Comparison of ENCODE assay signal across 21 cellular contexts in the genomic region with DNA sequence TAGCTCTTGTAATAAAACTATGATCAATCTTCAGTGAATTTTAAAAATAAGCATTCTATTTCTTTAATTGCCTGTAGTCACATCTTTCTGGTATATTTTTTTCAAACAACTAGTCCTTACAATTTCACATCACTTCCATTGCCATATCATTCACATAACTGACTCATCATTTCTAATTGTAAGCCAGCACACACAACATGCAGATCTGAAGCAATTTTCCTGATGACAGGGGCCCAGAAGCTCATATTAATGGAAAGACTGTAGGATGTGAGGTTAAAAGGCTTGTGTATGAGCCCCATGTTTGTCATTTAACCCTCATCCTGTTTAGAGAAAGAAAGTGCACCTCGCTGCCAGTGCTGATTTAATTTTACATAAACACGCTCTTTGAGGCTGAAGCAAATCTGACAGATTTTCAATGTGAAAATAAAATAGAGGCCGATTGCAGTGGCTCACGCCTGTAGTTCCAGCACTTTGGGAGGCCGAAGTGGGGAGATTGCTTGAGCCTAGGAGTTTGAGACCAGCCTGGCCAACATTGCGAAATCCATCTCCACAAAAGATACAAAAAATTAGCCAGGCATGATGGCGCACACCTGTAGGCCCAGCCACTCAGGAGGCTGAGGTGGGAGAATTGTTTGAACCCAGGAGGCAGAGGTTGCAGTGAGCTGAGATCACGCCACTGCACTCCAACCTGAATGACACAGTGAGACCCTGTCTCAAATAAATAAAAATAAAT. TPM values are rescaled to one million over a fixed set of nuclear protein-coding genes. Genes with fewer than 3 reads are reported as not detected.
A peak's percentile ranks its signal among the peaks of the same experiment; 100 is the strongest.
DNase-seq lines count a peak whose midpoint lies in the region; ATAC-seq, FAIRE-seq and TF ChIP-seq lines count a peak whose summit lies in the region.
"Had no signal": no experiment of that assay in that cellular context is flagged by ENCODE, and none has a peak within 500 bp of the region (broad histone marks: within the 10 kb centered on the region; RNA-seq: fewer than 3 reads in every experiment).

No MANE protein-coding gene starts in this region.

- H3K4me3 Mint-ChIP-seq in astrocyte (ENCODE audit: unreplicated experiment) (no peak overlapping the region), Caco-2 (ENCODE audit: unreplicated experiment) (no peak overlapping the region)
- H3K4me3 Mint-ChIP-seq: neural progenitor cell had no signal

- peak overlapping the region; percentile 55; the same call in 1 of the 2 replicates for H2BK120ac ChIP-seq in IMR-90 (ENCODE audit: low read depth, low read length)

- H3K4me1 ChIP-seq in IMR-90 (ENCODE audit: control insufficient read depth, insufficient read depth, low read length) (peaks cover 17% of the 10 kb centered on the region), astrocyte (ENCODE audit: insufficient read depth, low read length) (peaks cover 23% of the 10 kb centered on the region), Caco-2 (no peaks in the 10 kb centered on the region)
- H3K4me1 ChIP-seq: neural progenitor cell had no signal

- peak overlapping the region; percentile 35; the same call in 1 of the 2 replicates for H3K4ac ChIP-seq in IMR-90 (ENCODE audit: low read depth, low read length)

- CTCF ChIA-PET in IMR-90 (lab: Yijun Ruan, JAX): interaction anchor here (0.6 kb wide), 1 partner anchor 266 kb away, joined by 3 read pairs; no protein-coding TSS in a partner anchor
- CTCF ChIA-PET in Caco-2 (lab: Charles Lee): no interaction called here

- H3K4me2 ChIP-seq in IMR-90 (ENCODE audit: low read depth, low read length): peak overlapping the region; percentile 4; the same call in 1 of the 2 replicates
- H3K4me2 ChIP-seq in astrocyte (ENCODE audit: low read length): no peak overlapping the region
- H3K4me2 ChIP-seq: neural progenitor cell had no signal

- POLR2A ChIA-PET in IMR-90 (lab: Charles Lee; ENCODE audit: unreplicated experiment) (no interaction called here), Caco-2 (lab: Charles Lee) (no interaction called here)

- dilution Hi-C loops in IMR-90 (cut with HindIII; ENCODE audit: low sequenced_read_pairs, unreplicated experiment): no loop called here

- no peak overlapping the region for H2AK9ac ChIP-seq in IMR-90 (replicated peaks; ENCODE audit: low read depth, low read length, poor library complexity)

- H2BK15ac ChIP-seq in IMR-90 (ENCODE audit: low read depth, low read length): no peak overlapping the region; the same call in 2 of the 3 replicates

- H2AK5ac ChIP-seq in IMR-90 (ENCODE audit: low read depth, low read length): no peak overlapping the region; the same call in 1 of the 2 replicates

- no peaks in the 10 kb centered on the region; the same call in 1 of the 2 replicates for H3K9me3 ChIP-seq in IMR-90 (ENCODE audit: control insufficient read depth, insufficient read depth, low read length)
- no peaks in the 10 kb centered on the region for H3K9me3 ChIP-seq in astrocyte (ENCODE audit: insufficient read depth, low read depth, low read length)
- H3K9me3 ChIP-seq in Caco-2: no peaks in the 10 kb centered on the region; the same call in 1 of the 2 replicates
- H3K9me3 ChIP-seq: adrenal gland had no signal

- TF ChIP-seq CTCF in IMR-90 (conservative IDR thresholded peaks at IDR 0.05; ENCODE audit: low read depth, low read length): no peak
- no peak for TF ChIP-seq CTCF in astrocyte (IDR thresholded peaks at IDR 0.05; ENCODE audit: insufficient read depth, low read depth, low read length)
- TF ChIP-seq CTCF in fibroblast of villous mesenchyme (IDR thresholded peaks at IDR 0.05; ENCODE audit: insufficient read depth, low read depth, low read length): no peak
- TF ChIP-seq CTCF in Caco-2 (IDR thresholded peaks at IDR 0.05; ENCODE audit: insufficient read depth in 1 of 2, low read depth in 1 of 2, low read length in 1 of 2, severe bottlenecking in 1 of 2, unreplicated experiment in 1 of 2): no peak

- no peak for FAIRE-seq in astrocyte (lab: Jason Lieb, UNC)
- FAIRE-seq in RCC 7860 (lab: Jason Lieb, UNC): no peak

- H2BK5ac ChIP-seq in IMR-90 (ENCODE audit: low read depth, low read length, poor library complexity, severe bottlenecking): peak overlapping the region; percentile 50

- WGBS in IMR-90 (ENCODE audit: extremely low coverage in 2 of 2, insufficient read length in 1 of 2), 2 experiments: 40% methylated on average over 1 of the region's 8 CpGs; no CpG with 5 or more reads in 1 of the 2 experiments

- H3K18ac ChIP-seq in IMR-90 (ENCODE audit: low read depth, low read length): peak overlapping the region; percentile 51; the same call in 1 of the 2 replicates

- H3K79me1 ChIP-seq in IMR-90 (ENCODE audit: low read depth in 1 of 2, low read length in 2 of 2): peaks cover 4 to 36% of the 10 kb centered on the region in 2 experiments

- H3K9me3 Mint-ChIP-seq in astrocyte (ENCODE audit: unreplicated experiment) (peaks cover 20% of the 10 kb centered on the region), Caco-2 (ENCODE audit: unreplicated experiment) (peaks cover 11% of the 10 kb centered on the region)

- intact Hi-C loops in IMR-90 (cut with micrococcal nuclease): no loop called here
- intact Hi-C loops in Caco-2 (cut with micrococcal nuclease; ENCODE audit: unreplicated experiment): no loop called here

- in situ Hi-C loops in IMR-90 (cut with MboI; ENCODE audit: low sequenced_read_pairs): no loop called here

- no peak overlapping the region for H4K91ac ChIP-seq in IMR-90 (ENCODE audit: insufficient read depth, low read depth, low read length)

- no peaks in the 10 kb centered on the region; the same call in 1 of the 2 replicates for H4K20me1 ChIP-seq in IMR-90 (ENCODE audit: insufficient read depth, low read length)
- H4K20me1 ChIP-seq in astrocyte (ENCODE audit: insufficient read depth, low read length): no peaks in the 10 kb centered on the region
- H4K20me1 ChIP-seq: BLaER1 treated with 17β-estradiol and CSF1 and Interleukin-3, amounts not matched to agents 10 nM and 100 nM had no signal

- 0 out of 2 replicates have a peak overlapping the region, but pooled peaks have one; percentile 63 for H3K14ac ChIP-seq in IMR-90 (replicated peaks; ENCODE audit: low read depth, low read length)

- no peak overlapping the region for H2AFZ ChIP-seq in IMR-90 (replicated peaks; ENCODE audit: low read length, poor library complexity)
- H2AFZ ChIP-seq in astrocyte (ENCODE audit: low read depth, low read length): no peak overlapping the region
- H2AFZ ChIP-seq: neural progenitor cell had no signal

- BruUV-seq in IMR-90 (replicated peaks; lab: Mats Ljungman, UMichigan) (no TSS peak), Caco-2 (replicated peaks; lab: Mats Ljungman, UMichigan) (no TSS peak)

- no peak for TF ChIP-seq POLR2A in IMR-90 (IDR thresholded peaks at IDR 0.05; ENCODE audit: low read depth, low read length)

- H3K9ac ChIP-seq in IMR-90 (ENCODE audit: low read depth, low read length) (no peak overlapping the region), astrocyte (ENCODE audit: low read length) (no peak overlapping the region)
- H3K9ac ChIP-seq: BLaER1 treated with 17β-estradiol and CSF1 and Interleukin-3, amounts not matched to agents 10 nM and 100 nM; neural progenitor cell had no signal

- H2BK20ac ChIP-seq in IMR-90 (ENCODE audit: low read depth, low read length): no peak overlapping the region; the same call in 1 of the 2 replicates

- peak; percentile 32 for DNase-seq in EH (ENCODE audit: low read depth)
- peak; percentile 73 for DNase-seq in IMR-90
- peak; percentile 29 for DNase-seq in astrocyte (ENCODE audit: low read depth)
- DNase-seq in fibroblast of villous mesenchyme (ENCODE audit: low read depth): peak; percentile 27
- DNase-seq in C1 segment of cervical spinal cord (lab: John Stamatoyannopoulos, UW): no peak
- no peak for DNase-seq in Caco-2
- no peak for DNase-seq in GM19240 (ENCODE audit: insufficient read length, low spot score)
- no peak for DNase-seq in RCC 7860 (ENCODE audit: low spot score)
- DNase-seq: activated T-cell treated with anti-CD3 and anti-CD28 coated beads for 4 hours; adrenal gland; central memory CD4-positive, alpha-beta T cell; effector memory CD4-positive, alpha-beta T cell; foreskin melanocyte; left cardiac atrium; MG63; NCI-H2029; NCI-H446 treated with DMSO at 0.1 percent for 48 hours; stimulated activated CD4-positive, alpha-beta T cell treated with anti-CD3 and anti-CD28 coated beads, Interleukin-12 subunit alpha, Interleukin-12 subunit beta, amount 100 ng/mL, for 4 hours had no signal

- H3K27ac Mint-ChIP-seq in astrocyte (ENCODE audit: unreplicated experiment): no peak overlapping the region
- no peak overlapping the region for H3K27ac Mint-ChIP-seq in Caco-2 (ENCODE audit: unreplicated experiment)
- H3K27ac Mint-ChIP-seq: neural progenitor cell had no signal

- no peak overlapping the region; the same call in 1 of the 2 replicates for H4K5ac ChIP-seq in IMR-90 (ENCODE audit: low read depth, low read length)

- ATAC-seq in IMR-90 (ENCODE audit: low read depth): peak; percentile 24
- ATAC-seq: left cardiac atrium, Right ventricle myocardium inferior had no signal

- H3K56ac ChIP-seq in IMR-90 (ENCODE audit: extremely low read depth, insufficient read depth, low read length): no peak overlapping the region

- no peaks in the 10 kb centered on the region for H3K79me2 ChIP-seq in astrocyte (ENCODE audit: insufficient read depth, low read length)

- H3K27me3 Mint-ChIP-seq in astrocyte (ENCODE audit: low read depth, unreplicated experiment) (no peaks in the 10 kb centered on the region), Caco-2 (ENCODE audit: insufficient read depth, unreplicated experiment) (no peaks in the 10 kb centered on the region)

- H3K4me3 ChIP-seq in IMR-90 (ENCODE audit: insufficient read depth, low read depth, low read length): no peak overlapping the region
- no peak overlapping the region for H3K4me3 ChIP-seq in astrocyte (ENCODE audit: insufficient read depth, low read depth, low read length)
- no peak overlapping the region for H3K4me3 ChIP-seq in fibroblast of villous mesenchyme (ENCODE audit: low read depth, low read length)
- H3K4me3 ChIP-seq in Caco-2 (ENCODE audit: low read depth, low read length): no peak overlapping the region
- H3K4me3 ChIP-seq: adrenal gland; BLaER1 treated with 17β-estradiol and CSF1 and Interleukin-3, amounts not matched to agents 10 nM and 100 nM; MG63; neural progenitor cell had no signal

- no peak for TF ChIP-seq RAD21 in IMR-90 (IDR thresholded peaks at IDR 0.05; ENCODE audit: low read length)

- H3K36me3 Mint-ChIP-seq in astrocyte (ENCODE audit: low read depth, unreplicated experiment) (peaks cover 20% of the 10 kb centered on the region), Caco-2 (ENCODE audit: insufficient read depth, unreplicated experiment) (peaks cover 66% of the 10 kb centered on the region)

- H3K36me3 ChIP-seq in IMR-90 (ENCODE audit: control insufficient read depth, insufficient read depth, low read length) (peaks cover 2% of the 10 kb centered on the region; the same call in 1 of the 2 replicates), astrocyte (ENCODE audit: insufficient read depth, low read length) (peaks cover 5% of the 10 kb centered on the region), Caco-2 (ENCODE audit: control insufficient read depth, insufficient read depth, low read length) (peaks cover 3% of the 10 kb centered on the region)
- H3K36me3 ChIP-seq: neural progenitor cell had no signal

- peaks cover 16% of the 10 kb centered on the region for H3K4me1 Mint-ChIP-seq in astrocyte (ENCODE audit: low read depth, unreplicated experiment)
- H3K4me1 Mint-ChIP-seq in Caco-2 (ENCODE audit: low read depth, unreplicated experiment): no peaks in the 10 kb centered on the region
- H3K4me1 Mint-ChIP-seq: neural progenitor cell had no signal

- peak overlapping the region in 1 of 2 experiments; percentile 5; a peak in 1 of 4 replicates for H4K8ac ChIP-seq in IMR-90 (ENCODE audit: low read depth in 2 of 2, low read length in 2 of 2)

- H3K27ac ChIP-seq in IMR-90 (ENCODE audit: insufficient read depth, low read length) (peak overlapping the region; percentile 21; the same call in 1 of the 2 replicates), astrocyte (ENCODE audit: low read depth, low read length) (no peak overlapping the region)
- H3K27ac ChIP-seq: adrenal gland; BLaER1 treated with 17β-estradiol and CSF1 and Interleukin-3, amounts not matched to agents 10 nM and 100 nM; neural progenitor cell had no signal

- no peak overlapping the region for H3K23ac ChIP-seq in IMR-90 (ENCODE audit: low read depth, low read length)

- H3K27me3 ChIP-seq in IMR-90 (ENCODE audit: control insufficient read depth, insufficient read depth, low read length) (no peaks in the 10 kb centered on the region), astrocyte (ENCODE audit: insufficient read depth, low read length) (no peaks in the 10 kb centered on the region), Caco-2 (replicated peaks; ENCODE audit: control insufficient read depth, insufficient read depth, low read length) (no peaks in the 10 kb centered on the region)
- H3K27me3 ChIP-seq: adrenal gland; BLaER1 treated with 17β-estradiol and CSF1 and Interleukin-3, amounts not matched to agents 10 nM and 100 nM; MG63; neural progenitor cell had no signal

- H3K9me1 ChIP-seq in IMR-90 (ENCODE audit: insufficient read depth, low read length): peaks cover 20% of the 10 kb centered on the region

RNA-seq across cellular contexts. Expression of a gene that starts 40.1 kb away (rescaled TPM):
- total RNA-seq in IMR-90 (2012; rRNA removed) (11.1 and 26.1 TPM in 2 replicates), astrocyte (21.6 and 25.4 TPM in 2 replicates), fibroblast of villous mesenchyme (19.6 and 24.2 TPM in 2 replicates), Caco-2 (2022) (36.2 and 38.1 TPM in 2 replicates)
- polyA plus RNA-seq in IMR-90 (2012; rRNA removed): 17.9 and 19.0 TPM in 2 replicates
- 2.8 and 5.1 TPM in 2 replicates for polyA plus RNA-seq in IMR-90 (2012; cell fraction: cytosol; rRNA removed)
- 2.9 and 13.5 TPM in 2 replicates for polyA plus RNA-seq in IMR-90 (2012; cell fraction: nucleus; rRNA removed; ENCODE audit: low replicate concordance)

Comparison
In these comparisons a context has a peak if more than half of its experiments do, and no peak if none do; other contexts are left out.
1. DNase-seq: peak in EH (single experiment), IMR-90 (single experiment), astrocyte (single experiment) and fibroblast of villous mesenchyme (single experiment); none in C1 segment of cervical spinal cord (0 of 14), Caco-2 (0 of 2), GM19240 (single experiment) and RCC 7860 (single experiment).